In the genomic region with DNA sequence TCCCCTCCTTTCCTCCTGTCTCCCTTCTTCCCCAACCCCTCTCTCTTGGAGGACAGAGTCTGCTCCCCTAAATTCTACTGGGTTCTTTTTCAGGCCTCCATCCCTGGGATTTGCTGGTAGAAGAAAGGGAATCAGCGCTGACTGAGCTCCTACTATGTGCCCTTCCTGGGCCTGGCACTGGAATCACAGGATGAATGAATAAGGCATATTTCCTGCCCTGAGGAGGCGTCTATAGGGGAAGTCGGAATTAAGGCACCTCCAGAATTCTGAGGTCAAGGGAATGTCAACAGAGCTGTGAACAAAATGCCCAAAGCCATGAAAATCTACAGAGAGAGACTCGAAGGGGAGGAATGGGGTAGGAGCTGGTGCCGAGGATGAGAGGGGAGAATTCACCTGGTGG, we compare ENCODE assay signal across 8 cellular contexts. TPM values are rescaled to one million over a fixed set of nuclear protein-coding genes. Genes with fewer than 3 reads are reported as not detected.
DNase-seq lines count a peak whose midpoint lies in the region; ATAC-seq and TF ChIP-seq lines count a peak whose summit lies in the region.
"Had no signal": no experiment of that assay in that cellular context is flagged by ENCODE, and none has a peak within 500 bp of the region (broad histone marks: within the 10 kb centered on the region; RNA-seq: fewer than 3 reads in every experiment).

No MANE protein-coding gene starts in this region.

- H3K36me3 Mint-ChIP-seq in IgD-negative memory B cell, result no peaks in the 10 kb centered on the region
- H3K36me3 Mint-ChIP-seq in activated CD8-positive, alpha-beta T cell treated with anti-CD3 and anti-CD28 coated beads, Interleukin-2, amount 10 ng/mL, durations not matched to agents 7 days and 5 days (ENCODE audit: low read depth), result no peaks in the 10 kb centered on the region

- WGBS in stomach, 5 donors, result 74 to 90% (median 79%) methylated on average over 5 of the region's 5 CpGs

- no peak for DNase-seq in activated CD8-positive, alpha-beta T cell treated with anti-CD3 and anti-CD28 coated beads, Interleukin-2, amount 10 ng/mL, durations not matched to agents 7 days and 5 days
- DNase-seq in left lung, result no peak
- no peak for DNase-seq in stomach
- DNase-seq in hippocampal formation (lab: John Stamatoyannopoulos, UW), result no peak
- no peak for DNase-seq in islet precursor cell
- DNase-seq: HCEC 1CT had no signal

- H3K27ac Mint-ChIP-seq in IgD-negative memory B cell, result peak overlapping the region; percentile 98 to 99 (median 99)
- H3K27ac Mint-ChIP-seq in activated CD8-positive, alpha-beta T cell treated with anti-CD3 and anti-CD28 coated beads, Interleukin-2, amount 10 ng/mL, durations not matched to agents 7 days and 5 days, result peak overlapping the region; percentile 99

- ATAC-seq in activated CD8-positive, alpha-beta T cell treated with anti-CD3 and anti-CD28 coated beads, Interleukin-2, amount 10 ng/mL, durations not matched to agents 7 days and 5 days, result no peak
- ATAC-seq in left lung (no peak), HG03354 (IDR thresholded peaks at IDR 0.05; ENCODE audit: poor library complexity, severe bottlenecking, unreplicated experiment) (no peak)

- H3K27me3 Mint-ChIP-seq in IgD-negative memory B cell, result no peaks in the 10 kb centered on the region
- no peaks in the 10 kb centered on the region for H3K27me3 Mint-ChIP-seq in activated CD8-positive, alpha-beta T cell treated with anti-CD3 and anti-CD28 coated beads, Interleukin-2, amount 10 ng/mL, durations not matched to agents 7 days and 5 days (ENCODE audit: low read depth)

- no peaks in the 10 kb centered on the region for H3K9me3 Mint-ChIP-seq in IgD-negative memory B cell
- H3K9me3 Mint-ChIP-seq in activated CD8-positive, alpha-beta T cell treated with anti-CD3 and anti-CD28 coated beads, Interleukin-2, amount 10 ng/mL, durations not matched to agents 7 days and 5 days (ENCODE audit: insufficient read depth), result no peaks in the 10 kb centered on the region

- no peaks in the 10 kb centered on the region for H3K27me3 ChIP-seq in left lung
- H3K27me3 ChIP-seq in stomach, result no peaks in the 10 kb centered on the region

- H3K9me3 ChIP-seq in left lung, result no peaks in the 10 kb centered on the region
- H3K9me3 ChIP-seq in stomach, result no peaks in the 10 kb centered on the region

- H3K4me1 ChIP-seq in left lung (peaks cover 30 to 85% of the 10 kb centered on the region in 2 donors), stomach (peaks cover 62 to 74% (median 66%) of the 10 kb centered on the region in 4 donors)

- peak overlapping the region; percentile 89 to 98 for H3K27ac ChIP-seq in left lung
- H3K27ac ChIP-seq in stomach, result peak overlapping the region; percentile 85 to 97 (median 92)

- TF ChIP-seq CTCF in left lung (IDR thresholded peaks at IDR 0.05) (no peak), stomach (IDR thresholded peaks at IDR 0.05) (no peak)

- intact Hi-C loops in left lung (cut with DNase I) (no loop called here), stomach (cut with DNase I; ENCODE audit: low total_unique reads) (no loop called here)

- no peak for TF ChIP-seq EP300 in stomach (IDR thresholded peaks at IDR 0.05)

- CTCF ChIA-PET in activated CD8-positive, alpha-beta T cell treated with anti-CD3 and anti-CD28 coated beads, Interleukin-2, amount 10 ng/mL, durations not matched to agents 7 days and 5 days (lab: Charles Lee), result interaction anchor here (3.6 to 21.7 kb wide), 5 partner anchors 12 to 200 kb away, joined by 12 to 461 read pairs (median 74); a partner anchor contains a TSS

- POLR2A ChIA-PET in activated CD8-positive, alpha-beta T cell treated with anti-CD3 and anti-CD28 coated beads, Interleukin-2, amount 10 ng/mL, durations not matched to agents 7 days and 5 days (lab: Charles Lee), result interaction anchor here (1.7 to 14.2 kb wide), 6 partner anchors 8 to 48 kb away, joined by 4 to 376 read pairs (median 120); a partner anchor contains a TSS

- peaks cover 58 to 73% (median 69%) of the 10 kb centered on the region in 3 donors for H3K4me1 Mint-ChIP-seq in IgD-negative memory B cell
- peaks cover 76% of the 10 kb centered on the region for H3K4me1 Mint-ChIP-seq in activated CD8-positive, alpha-beta T cell treated with anti-CD3 and anti-CD28 coated beads, Interleukin-2, amount 10 ng/mL, durations not matched to agents 7 days and 5 days (ENCODE audit: low read depth)

- H3K4me3 Mint-ChIP-seq in IgD-negative memory B cell, result peak overlapping the region; percentile 72 to 93 (median 86)
- H3K4me3 Mint-ChIP-seq in activated CD8-positive, alpha-beta T cell treated with anti-CD3 and anti-CD28 coated beads, Interleukin-2, amount 10 ng/mL, durations not matched to agents 7 days and 5 days, result peak overlapping the region; percentile 66

- TF ChIP-seq POLR2A in stomach (IDR thresholded peaks at IDR 0.05), result no peak

- H3K4me3 ChIP-seq in left lung, result no peak overlapping the region
- H3K4me3 ChIP-seq in stomach, result no peak overlapping the region

- H3K36me3 ChIP-seq in left lung, result no peaks in the 10 kb centered on the region
- no peaks in the 10 kb centered on the region for H3K36me3 ChIP-seq in stomach

RNA-seq across cellular contexts. Expression of a gene that starts 17.4 kb away (rescaled TPM):
- polyA plus RNA-seq in IgD-negative memory B cell, result 202 TPM
- total RNA-seq in activated CD8-positive, alpha-beta T cell treated with anti-CD3 and anti-CD28 coated beads, Interleukin-2, amount 10 ng/mL, durations not matched to agents 7 days and 5 days, result 10 to 100 TPM; 58.6 to 58.9 TPM
- total RNA-seq in left lung, result 10 to 100 TPM; 56.2 to 84.8 TPM
- total RNA-seq in stomach, result 100 to 1,000 TPM in 3 of 5 donors, 10 to 100 TPM in 2; 80.2 to 231 (median 113) TPM
- 10 to 100 TPM; 46.4 to 78.9 (median 58.6) TPM for polyA plus RNA-seq in stomach

RNA-seq across cellular contexts. Expression of a gene that starts 58.4 kb away (rescaled TPM):
- 0.75 TPM for polyA plus RNA-seq in IgD-negative memory B cell
- total RNA-seq in activated CD8-positive, alpha-beta T cell treated with anti-CD3 and anti-CD28 coated beads, Interleukin-2, amount 10 ng/mL, durations not matched to agents 7 days and 5 days, result under 1 TPM; 0.39 to 0.50 TPM
- total RNA-seq in left lung, result 1 to 10 TPM; 2.0 to 3.0 TPM
- total RNA-seq in stomach, result under 1 TPM in 1 of 5 donors, not detected in 4; 0.18 TPM
- under 1 TPM in 1 of 3 donors, not detected in 2; 0.05 TPM for polyA plus RNA-seq in stomach
